In the genomic region with DNA sequence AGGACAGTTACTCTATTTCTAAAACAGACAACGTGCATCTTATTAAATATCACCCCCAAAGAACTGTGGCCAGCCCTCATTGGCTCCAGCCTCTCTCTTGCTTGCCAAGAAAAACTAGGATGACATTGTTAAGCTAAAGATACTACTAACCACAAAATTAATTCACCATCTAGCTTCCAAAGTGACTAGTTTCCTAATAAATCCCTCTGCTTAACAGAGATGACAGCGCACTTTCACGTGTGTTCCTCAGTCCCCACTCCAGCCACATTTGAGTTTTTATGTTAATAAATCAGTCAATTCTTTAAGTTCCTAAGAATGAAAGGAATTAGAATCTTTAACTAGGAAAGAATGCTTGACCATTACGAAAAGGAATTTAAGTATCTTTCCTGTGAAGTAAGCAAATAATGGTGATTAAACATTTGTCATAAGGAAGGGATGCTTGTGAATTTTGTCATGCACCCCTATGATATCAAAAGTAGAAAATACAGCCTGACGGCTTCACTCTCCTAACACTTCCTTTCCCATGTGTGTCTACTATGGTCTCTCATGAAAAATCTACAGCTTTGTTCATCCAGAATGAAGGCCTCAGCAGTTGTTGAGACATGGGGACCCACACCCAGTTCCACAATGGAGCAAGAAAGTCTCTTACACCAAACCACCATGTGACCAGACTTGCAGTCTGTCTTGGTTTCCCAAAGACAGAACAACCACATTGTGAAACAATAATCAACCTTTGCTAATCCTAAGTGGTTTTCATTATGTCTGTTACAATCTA, we compare ENCODE assay signal across 8 cellular contexts. TPM values are rescaled to one million over a fixed set of nuclear protein-coding genes. Genes with fewer than 3 reads are reported as not detected.
A peak's percentile ranks its signal among the peaks of the same experiment; 100 is the strongest.
DNase-seq lines count a peak whose midpoint lies in the region; ATAC-seq, FAIRE-seq and TF ChIP-seq lines count a peak whose summit lies in the region.

No MANE protein-coding gene starts in this region.

- peak; percentile 61 to 85 for ATAC-seq in gastrocnemius medialis

- in situ Hi-C loops in gastrocnemius medialis (cut with MboI; ENCODE audit: low sequenced_read_pairs in 4 of 4) = loop anchor here in 1 of 4 donors (10.0 kb wide), 1 partner anchor 58 kb away; no protein-coding TSS in a partner anchor
- in situ Hi-C loops in GM13977 (cut with MboI; ENCODE audit: low pct_unique_long_range_greater_than_20kb, low sequenced_read_pairs, unreplicated experiment) = no loop called here

- no peak for TF ChIP-seq POLR2A in Peyer's patch (IDR thresholded peaks at IDR 0.05)
- peak in 1 of 2 donors; percentile 12 for TF ChIP-seq POLR2A in gastrocnemius medialis (IDR thresholded peaks at IDR 0.05)

- TF ChIP-seq CTCF in Peyer's patch (IDR thresholded peaks at IDR 0.05) (no peak), fibroblast of mammary gland (conservative IDR thresholded peaks at IDR 0.05; ENCODE audit: control insufficient read depth, insufficient read depth, low read depth, low read length) (no peak), gastrocnemius medialis (IDR thresholded peaks at IDR 0.05 in 4 of 5, conservative IDR thresholded peaks at IDR 0.05 in 1 of 5) (no peak), GM13977 (IDR thresholded peaks at IDR 0.05; ENCODE audit: extremely low read depth, insufficient read depth, missing control alignments) (no peak)

- DNase-seq in GM18507 (ENCODE audit: extremely low spot score, insufficient read length, low read depth) (no peak), Peyer's patch (no peak), fibroblast of mammary gland (ENCODE audit: low read depth) (peak; percentile 96), gastrocnemius medialis (peak in 1 of 2 donors; percentile 64), NCI-H2107 treated with DMSO at 0.1 percent for 48 hours (lab: John Stamatoyannopoulos, UW; ENCODE audit: unreplicated experiment) (no peak), NCI-H524 (lab: John Stamatoyannopoulos, UW) (no peak), GM13977 (ENCODE audit: low spot score) (no peak), ureter (ENCODE audit: low spot score) (no peak)

- H3K27ac ChIP-seq in Peyer's patch = peak overlapping the region in 3 of 4 donors; percentile 32 to 57 (median 46)
- H3K27ac ChIP-seq in gastrocnemius medialis = peak overlapping the region; percentile 85 to 100 (median 98)

- H3K4me3 ChIP-seq in Peyer's patch (no peak overlapping the region), fibroblast of mammary gland (ENCODE audit: control insufficient read depth, low read depth, low read length) (no peak overlapping the region), gastrocnemius medialis (peak overlapping the region in 2 of 4 donors; percentile 7 to 12)

- H3K9me3 ChIP-seq in Peyer's patch (no peaks in the 10 kb centered on the region), gastrocnemius medialis (no peaks in the 10 kb centered on the region)

- intact Hi-C loops in gastrocnemius medialis (cut with DNase I; ENCODE audit: low total_unique reads) = loop anchor here (1.0 kb wide), 1 partner anchor 19 kb away; no protein-coding TSS in a partner anchor

- H3K36me3 ChIP-seq in Peyer's patch (no peaks in the 10 kb centered on the region), gastrocnemius medialis (no peaks in the 10 kb centered on the region)

- H3K27me3 ChIP-seq in Peyer's patch = no peaks in the 10 kb centered on the region
- no peaks in the 10 kb centered on the region for H3K27me3 ChIP-seq in gastrocnemius medialis

- peak; percentile 76 for FAIRE-seq in GM18507 (lab: Jason Lieb, UNC)

- H3K4me1 ChIP-seq in Peyer's patch (peaks cover 0 to 44% (median 0%) of the 10 kb centered on the region in 4 donors), gastrocnemius medialis (peaks cover 72 to 86% of the 10 kb centered on the region in 2 donors)

RNA-seq across cellular contexts. Expression of gene CORO1C, which starts 8.1 kb away (rescaled TPM):
- total RNA-seq in Peyer's patch = 100 to 1,000 TPM in 1 of 4 donors, 10 to 100 TPM in 3; 76.3 to 144 (median 87.4) TPM
- total RNA-seq in gastrocnemius medialis = 10 to 100 TPM; 24.7 to 47.6 (median 30.9) TPM
- 167 TPM for total RNA-seq in ureter
